9 cellular contexts compared by ENCODE assay signal in the genomic region with DNA sequence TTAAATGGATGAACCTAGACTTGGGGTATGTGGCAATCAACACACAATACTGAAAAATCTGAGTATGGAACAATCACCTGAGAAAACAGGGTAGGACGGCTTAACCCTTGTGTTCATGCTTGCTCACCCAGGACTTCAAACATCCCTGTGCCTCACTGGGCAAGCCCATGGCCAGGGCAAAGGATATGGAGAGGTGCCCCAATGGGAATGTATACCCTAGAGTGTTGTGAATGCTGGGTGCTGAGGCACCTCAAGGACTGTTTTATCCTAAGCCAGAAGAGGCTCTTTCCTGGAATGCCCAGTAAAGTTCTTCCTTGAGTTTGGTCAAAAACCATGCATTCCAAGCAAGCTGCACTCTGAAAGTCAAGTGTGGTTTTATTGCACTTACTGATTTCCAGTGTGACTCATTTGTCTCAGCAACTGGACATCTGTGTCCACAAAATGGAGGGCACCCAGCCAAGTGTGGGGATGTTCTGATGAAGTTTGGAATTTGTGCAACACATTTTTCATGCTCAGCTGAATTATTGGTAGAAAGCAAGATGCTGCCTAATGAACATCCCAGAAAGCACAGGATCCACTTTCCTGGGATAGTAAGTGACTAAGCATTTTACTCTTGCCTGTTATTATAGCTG.
DNase-seq lines count a peak whose midpoint lies in the region; ATAC-seq and TF ChIP-seq lines count a peak whose summit lies in the region.
"Had no signal": no experiment of that assay in that cellular context is flagged by ENCODE, and none has a peak within 500 bp of the region (broad histone marks: within the 10 kb centered on the region; RNA-seq: fewer than 3 reads in every experiment).

No MANE protein-coding gene starts in this region.

- no peak overlapping the region for H3K4me3 Mint-ChIP-seq in naive thymus-derived CD8-positive, alpha-beta T cell

- POLR2A ChIA-PET in PC-9 (lab: Charles Lee; ENCODE audit: unreplicated experiment): interaction anchor here (0.6 kb wide), 2 partner anchors 62 to 104 kb away, joined by 3 to 5 read pairs; no protein-coding TSS in a partner anchor
- POLR2A ChIA-PET in naive thymus-derived CD8-positive, alpha-beta T cell (lab: Charles Lee): no interaction called here

- peaks cover 36% of the 10 kb centered on the region for H3F3A ChIP-seq in PC-9 (ENCODE audit: insufficient read depth, low read depth)

- CTCF ChIA-PET in PC-9 (lab: Charles Lee): no interaction called here

- no peaks in the 10 kb centered on the region for H3K36me3 Mint-ChIP-seq in naive thymus-derived CD8-positive, alpha-beta T cell

- H3K27me3 ChIP-seq in PC-9 (ENCODE audit: insufficient read depth, low read depth): no peaks in the 10 kb centered on the region

- H2AFZ ChIP-seq in PC-9: no peak overlapping the region

- H3K4me3 ChIP-seq in PC-9: no peak overlapping the region

- H3K27ac ChIP-seq in C4-2B: peak overlapping the region; percentile 93
- H3K27ac ChIP-seq in PC-9: peak overlapping the region; percentile 88

- peak; percentile 68 to 91 for DNase-seq in PC-9
- peak; percentile 99 for DNase-seq in fibroblast of gingiva (ENCODE audit: low read depth)
- DNase-seq in posterior cingulate gyrus: peak in 6 of 10 donors; percentile 22 to 87 (median 62)
- DNase-seq in ecto neural progenitor cell (ENCODE audit: low spot score): no peak
- DNase-seq in naive thymus-derived CD8-positive, alpha-beta T cell: no peak
- DNase-seq: NCI-H1930 had no signal

- peaks cover 2% of the 10 kb centered on the region; the same call in 1 of the 2 replicates for H3K9me3 ChIP-seq in PC-9 (ENCODE audit: insufficient read depth, low read depth)

- no peak for ATAC-seq in GM18861 (IDR thresholded peaks at IDR 0.05; ENCODE audit: unreplicated experiment)
- ATAC-seq in GM19463 (IDR thresholded peaks at IDR 0.05; ENCODE audit: unreplicated experiment): no peak
- no peak for ATAC-seq in naive thymus-derived CD8-positive, alpha-beta T cell

- H3K36me3 ChIP-seq in PC-9 (ENCODE audit: low read depth): no peaks in the 10 kb centered on the region

- peaks cover 0 to 2% (median 0%) of the 10 kb centered on the region in 4 donors for H3K4me1 Mint-ChIP-seq in naive thymus-derived CD8-positive, alpha-beta T cell

- BruUV-seq in PC-9 (replicated peaks; lab: Mats Ljungman, UMichigan): no TSS peak

- H4K20me1 ChIP-seq in PC-9 (ENCODE audit: insufficient read depth): no peaks in the 10 kb centered on the region

- peaks cover 50% of the 10 kb centered on the region for H3K4me1 ChIP-seq in PC-9 (replicated peaks; ENCODE audit: insufficient read depth)

- no peaks in the 10 kb centered on the region for H3K9me2 ChIP-seq in PC-9 (ENCODE audit: insufficient read depth)

- H3K4me2 ChIP-seq in PC-9: peak overlapping the region; percentile 62

- no peak for TF ChIP-seq CTCF in C4-2B (conservative IDR thresholded peaks at IDR 0.05)
- TF ChIP-seq CTCF in PC-9 (conservative IDR thresholded peaks at IDR 0.05): no peak

- peaks cover 0 to 13% (median 2%) of the 10 kb centered on the region in 9 donors for H3K9me3 Mint-ChIP-seq in naive thymus-derived CD8-positive, alpha-beta T cell

- intact Hi-C loops in PC-9 (cut with micrococcal nuclease; ENCODE audit: unreplicated experiment) (loop anchor here (5.0 to 10.0 kb wide), 2 partner anchors 113 to 596 kb away; a partner anchor contains a TSS), posterior cingulate gyrus (cut with DNase I) (no loop called here)

- no peaks in the 10 kb centered on the region for H3K79me2 ChIP-seq in PC-9 (ENCODE audit: low read depth)

- H3K27ac Mint-ChIP-seq in naive thymus-derived CD8-positive, alpha-beta T cell: no peak overlapping the region

- H3K27me3 Mint-ChIP-seq in naive thymus-derived CD8-positive, alpha-beta T cell: peaks cover 0 to 8% (median 1%) of the 10 kb centered on the region in 5 donors

Comparison
In these comparisons a context has a peak if more than half of its experiments do, and no peak if none do; other contexts are left out.
1. DNase-seq: peak in PC-9 (2 of 2), fibroblast of gingiva (single experiment) and posterior cingulate gyrus (6 of 10); none in ecto neural progenitor cell (single experiment) and naive thymus-derived CD8-positive, alpha-beta T cell (0 of 10).